16 cellular contexts compared by ENCODE assay signal in the genomic region with DNA sequence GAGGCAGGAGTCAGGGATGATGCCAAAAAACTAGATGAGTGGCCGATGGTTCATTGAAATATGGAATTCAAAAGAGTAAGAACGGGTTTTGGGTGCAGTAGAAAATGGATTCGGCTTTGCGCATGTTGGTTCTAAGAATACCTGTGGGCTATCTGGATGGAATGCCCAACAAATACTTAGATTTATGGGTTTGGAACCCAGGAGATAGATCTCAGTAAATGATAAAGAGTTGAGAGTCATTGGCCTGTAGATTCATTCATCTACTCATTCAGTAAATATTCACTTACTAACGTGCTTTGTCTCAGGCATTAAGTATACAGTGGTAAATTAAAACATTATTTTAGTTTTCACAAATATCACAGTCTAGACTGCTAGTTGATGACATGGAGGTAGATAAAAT.
DNase-seq lines count a peak whose midpoint lies in the region; ATAC-seq and TF ChIP-seq lines count a peak whose summit lies in the region.
"Had no signal": no experiment of that assay in that cellular context is flagged by ENCODE, and none has a peak within 500 bp of the region (broad histone marks: within the 10 kb centered on the region; RNA-seq: fewer than 3 reads in every experiment).

No MANE protein-coding gene starts in this region.

- no peak overlapping the region for H2AK5ac ChIP-seq in trophoblast cell (ENCODE audit: low read length)

- no peaks in the 10 kb centered on the region for H3K79me1 ChIP-seq in trophoblast cell (ENCODE audit: low read length)

- H3K4me2 ChIP-seq in trophoblast cell (ENCODE audit: low read length), result no peak overlapping the region
- H3K4me2 ChIP-seq: GM23338 had no signal

- WGBS in trophoblast cell (ENCODE audit: extremely low coverage, insufficient coverage, insufficient read length), result no CpG with 5 or more reads among the region's 5 CpGs

- H3K23ac ChIP-seq in trophoblast cell (ENCODE audit: low read length), result no peak overlapping the region

- no peak overlapping the region for H2AFZ ChIP-seq in trophoblast cell (ENCODE audit: insufficient read depth, low read length, poor library complexity)
- H2AFZ ChIP-seq: GM23338 had no signal

- peaks cover 7% of the 10 kb centered on the region for H3K27me3 Mint-ChIP-seq in HFFc6 (ENCODE audit: insufficient read depth)
- H3K27me3 Mint-ChIP-seq: CD4-positive, alpha-beta memory T cell had no signal

- peaks cover 12% of the 10 kb centered on the region for H3K4me1 Mint-ChIP-seq in HFFc6 (ENCODE audit: low read depth)

- H3K36me3 ChIP-seq in RWPE2 (ENCODE audit: low read depth) (peaks cover 6% of the 10 kb centered on the region), trophoblast cell (ENCODE audit: control insufficient read depth in 1 of 2, insufficient read depth in 2 of 2, low read length in 2 of 2) (no peaks in the 10 kb centered on the region)

- no peak overlapping the region for H2BK12ac ChIP-seq in trophoblast cell (ENCODE audit: low read length)

- peak; percentile 5 for DNase-seq in HFFc6
- no peak for DNase-seq in RWPE2 (ENCODE audit: low spot score)
- peak; percentile 54 for DNase-seq in epithelial cell of prostate (ENCODE audit: low read depth, low spot score)
- peak; percentile 18 to 49 for DNase-seq in trophoblast cell
- no peak for DNase-seq in GF-D8 (lab: John Stamatoyannopoulos, UW)
- DNase-seq: C1 segment of cervical spinal cord; Calu3; CD4-positive, alpha-beta memory T cell; COR-L47; DMS53; DMS79 treated with DMSO at 0.1 percent for 48 hours; H9 had no signal

- no peaks in the 10 kb centered on the region for H3K79me2 ChIP-seq in trophoblast cell (ENCODE audit: control insufficient read depth, insufficient read depth, low read length, poor library complexity)

- H4K91ac ChIP-seq in trophoblast cell (ENCODE audit: low read depth, low read length), result no peak overlapping the region

- H3K9me3 ChIP-seq in RWPE2 (ENCODE audit: severe bottlenecking) (no peaks in the 10 kb centered on the region), trophoblast cell (ENCODE audit: insufficient read depth, low read depth, low read length) (no peaks in the 10 kb centered on the region)

- H3K27ac Mint-ChIP-seq in HFFc6, result no peak overlapping the region
- H3K27ac Mint-ChIP-seq: CD4-positive, alpha-beta memory T cell; GM23338; H9 had no signal

- H3K4ac ChIP-seq in trophoblast cell (ENCODE audit: low read depth, low read length), result no peak overlapping the region

- TF ChIP-seq CTCF in HFFc6 (IDR thresholded peaks at IDR 0.05) (no peak), RWPE2 (IDR thresholded peaks at IDR 0.05; ENCODE audit: poor library complexity, severe bottlenecking) (no peak)

- no peak overlapping the region for H3K14ac ChIP-seq in trophoblast cell (ENCODE audit: low read length)

- no peak overlapping the region for H4K8ac ChIP-seq in trophoblast cell (ENCODE audit: low read depth, low read length)

- H3K4me3 ChIP-seq in RWPE2 (ENCODE audit: severe bottlenecking) (no peak overlapping the region), trophoblast cell (ENCODE audit: low read depth, low read length) (no peak overlapping the region)
- H3K4me3 ChIP-seq: GM23338 had no signal

- H3K9me3 Mint-ChIP-seq in HFFc6, result no peaks in the 10 kb centered on the region
- H3K9me3 Mint-ChIP-seq: GM23338 had no signal

- peak overlapping the region; percentile 75 for H3K27ac ChIP-seq in RWPE2 (ENCODE audit: poor library complexity, severe bottlenecking)
- H3K27ac ChIP-seq in epithelial cell of prostate, result peak overlapping the region; percentile 77
- no peak overlapping the region for H3K27ac ChIP-seq in trophoblast cell (ENCODE audit: low read depth, low read length)

- H3K27me3 ChIP-seq in RWPE2 (ENCODE audit: insufficient read depth, poor library complexity, severe bottlenecking) (no peaks in the 10 kb centered on the region), trophoblast cell (ENCODE audit: insufficient read depth, low read length) (no peaks in the 10 kb centered on the region)

- H3K4me3 Mint-ChIP-seq in HFFc6, result no peak overlapping the region
- H3K4me3 Mint-ChIP-seq: CD4-positive, alpha-beta memory T cell; GM23338; H9 had no signal

- no peak overlapping the region for H2BK120ac ChIP-seq in trophoblast cell (ENCODE audit: insufficient read depth, low read length, poor library complexity)

- H3K36me3 Mint-ChIP-seq in HFFc6 (ENCODE audit: low read depth), result no peaks in the 10 kb centered on the region

- ATAC-seq in RWPE2 (ENCODE audit: low read depth) (peak; percentile 78), HG03432 (IDR thresholded peaks at IDR 0.05; ENCODE audit: unreplicated experiment) (no peak), GM18868 (IDR thresholded peaks at IDR 0.05; ENCODE audit: unreplicated experiment) (no peak)
- ATAC-seq: GM23338, HCT116 had no signal

- H3K18ac ChIP-seq in trophoblast cell (ENCODE audit: low read length), result no peak overlapping the region

- H2BK5ac ChIP-seq in trophoblast cell (ENCODE audit: low read depth, low read length, poor library complexity), result no peak overlapping the region

- H3K4me1 ChIP-seq in RWPE2 (ENCODE audit: insufficient read depth, poor library complexity, severe bottlenecking), result peaks cover 27% of the 10 kb centered on the region
- peaks cover 3 to 5% of the 10 kb centered on the region in 2 experiments for H3K4me1 ChIP-seq in trophoblast cell (ENCODE audit: control insufficient read depth in 1 of 2, insufficient read depth in 2 of 2, low read length in 2 of 2)

- H3K9ac ChIP-seq in trophoblast cell (ENCODE audit: low read length), result no peak overlapping the region

- H4K12ac ChIP-seq in trophoblast cell (ENCODE audit: low read depth, low read length), result no peak overlapping the region

Comparison
In these comparisons a context has a peak if more than half of its experiments do, and no peak if none do; other contexts are left out.
1. DNase-seq: peak in HFFc6 (single experiment), epithelial cell of prostate (single experiment) and trophoblast cell (2 of 2); none in RWPE2 (single experiment) and GF-D8 (single experiment).